ENCODE assay signal across 1 cellular context in genomic region chr3:42051384-42052131, GRCh38.
TF ChIP-seq lines count a peak whose summit lies in the region.

No MANE protein-coding gene starts in this region.

TF ChIP-seq in GM12878, 131 proteins besides CTCF, POLR2A, EP300 and RAD21 (continued from another document):
- no peak for TF ChIP-seq PKNOX1 (IDR thresholded peaks at IDR 0.05)
- TF ChIP-seq KLF5 (IDR thresholded peaks at IDR 0.05; ENCODE audit: partially characterized antibody): no peak
